ENCODE assay signal across 11 cellular contexts in genomic region chr6:145811741-145812140, GRCh38. TPM values are rescaled to one million over a fixed set of nuclear protein-coding genes. Genes with fewer than 3 reads are reported as not detected.
DNase-seq lines count a peak whose midpoint lies in the region; ATAC-seq and TF ChIP-seq lines count a peak whose summit lies in the region.
"Had no signal": no experiment of that assay in that cellular context is flagged by ENCODE, and none has a peak within 500 bp of the region (broad histone marks: within the 10 kb centered on the region; RNA-seq: fewer than 3 reads in every experiment).

No MANE protein-coding gene starts in this region.

- peak overlapping the region; percentile 85 for H3K4me2 ChIP-seq in GM23338
- H3K4me2 ChIP-seq in skeletal muscle satellite cell (ENCODE audit: low read length), result peak overlapping the region; percentile 94

- no peaks in the 10 kb centered on the region for H3K27me3 ChIP-seq in GM23338 (ENCODE audit: insufficient read depth)
- no peaks in the 10 kb centered on the region for H3K27me3 ChIP-seq in iPS-18a (ENCODE audit: control insufficient read depth, insufficient read depth, low read length)
- H3K27me3 ChIP-seq in skeletal muscle satellite cell (ENCODE audit: control insufficient read depth, insufficient read depth, low read length), result no peaks in the 10 kb centered on the region

- no peaks in the 10 kb centered on the region for H3K9me3 Mint-ChIP-seq in GM23338
- H3K9me3 Mint-ChIP-seq in WTC11, result no peaks in the 10 kb centered on the region
- H3K9me3 Mint-ChIP-seq: stimulated activated naive CD8-positive, alpha-beta T cell treated with anti-CD3 and anti-CD28 coated beads, Interleukin-15, Interleukin-2, amounts not matched to agents 100 ng/mL and 50 ng/mL, for 24 hours had no signal

- H3K27ac Mint-ChIP-seq in GM23338 (peak overlapping the region; percentile 33; the same call in 1 of the 2 replicates), WTC11 (no peak overlapping the region)
- H3K27ac Mint-ChIP-seq: activated CD8-positive, alpha-beta memory T cell treated with anti-CD3 and anti-CD28 coated beads, Interleukin-2, amount 10 ng/mL, durations not matched to agents 7 days and 5 days; stimulated activated naive CD8-positive, alpha-beta T cell treated with anti-CD3 and anti-CD28 coated beads, Interleukin-15, Interleukin-2, amounts not matched to agents 100 ng/mL and 50 ng/mL, for 24 hours; T-helper 17 cell had no signal

- H3K79me2 ChIP-seq in GM23338 (replicated peaks; ENCODE audit: insufficient read depth), result peaks cover 77% of the 10 kb centered on the region

- H3K27me3 Mint-ChIP-seq in GM23338 (ENCODE audit: insufficient read depth, low read depth, poor library complexity) (no peaks in the 10 kb centered on the region), WTC11 (ENCODE audit: low read depth) (no peaks in the 10 kb centered on the region)
- H3K27me3 Mint-ChIP-seq: activated CD8-positive, alpha-beta memory T cell treated with anti-CD3 and anti-CD28 coated beads, Interleukin-2, amount 10 ng/mL, durations not matched to agents 7 days and 5 days; stimulated activated naive CD8-positive, alpha-beta T cell treated with anti-CD3 and anti-CD28 coated beads, Interleukin-15, Interleukin-2, amounts not matched to agents 100 ng/mL and 50 ng/mL, for 24 hours; T-helper 17 cell had no signal

- DNase-seq in GM23338 (ENCODE audit: low spot score), result no peak
- no peak for DNase-seq in WTC11 (ENCODE audit: low spot score)
- no peak for DNase-seq in HuH-7 (ENCODE audit: low spot score)
- no peak for DNase-seq in NCI-H1092 treated with DMSO at 0.1 percent for 48 hours (lab: John Stamatoyannopoulos, UW)
- DNase-seq: activated CD8-positive, alpha-beta memory T cell treated with anti-CD3 and anti-CD28 coated beads, Interleukin-2, amount 10 ng/mL, durations not matched to agents 7 days and 5 days; activated gamma-delta T cell treated with Interleukin-2 at 50 U/mL for 16 hours; T-helper 17 cell had no signal

- peak overlapping the region; percentile 63; the same call in 1 of the 2 replicates for H3K4me3 ChIP-seq in GM23338
- H3K4me3 ChIP-seq in iPS-18a (ENCODE audit: low read length), result peak overlapping the region; percentile 100
- H3K4me3 ChIP-seq in skeletal muscle satellite cell (ENCODE audit: low read length), result peak overlapping the region; percentile 81

- no peaks in the 10 kb centered on the region for H3K36me3 ChIP-seq in GM23338 (ENCODE audit: insufficient read depth)
- H3K36me3 ChIP-seq in iPS-18a (ENCODE audit: control insufficient read depth, low read depth, low read length), result no peaks in the 10 kb centered on the region
- peaks cover 2% of the 10 kb centered on the region for H3K36me3 ChIP-seq in skeletal muscle satellite cell (ENCODE audit: insufficient read depth, low read length)

- peaks cover 8% of the 10 kb centered on the region for H3K36me3 Mint-ChIP-seq in GM23338 (ENCODE audit: low read depth)
- H3K36me3 Mint-ChIP-seq in WTC11, result no peaks in the 10 kb centered on the region; the same call in 1 of the 2 replicates

- POLR2A ChIA-PET in WTC11 (lab: Charles Lee), result no interaction called here

- CTCF ChIA-PET in WTC11 (lab: Charles Lee), result no interaction called here

- H3K9me3 ChIP-seq in iPS-18a (ENCODE audit: control insufficient read depth, low read depth, low read length) (no peaks in the 10 kb centered on the region), skeletal muscle satellite cell (replicated peaks; ENCODE audit: low read length) (no peaks in the 10 kb centered on the region)

- peak overlapping the region; percentile 63 for H3K4me3 Mint-ChIP-seq in GM23338
- H3K4me3 Mint-ChIP-seq in WTC11, result peak overlapping the region; percentile 83
- H3K4me3 Mint-ChIP-seq: activated CD8-positive, alpha-beta memory T cell treated with anti-CD3 and anti-CD28 coated beads, Interleukin-2, amount 10 ng/mL, durations not matched to agents 7 days and 5 days; stimulated activated naive CD8-positive, alpha-beta T cell treated with anti-CD3 and anti-CD28 coated beads, Interleukin-15, Interleukin-2, amounts not matched to agents 100 ng/mL and 50 ng/mL, for 24 hours; T-helper 17 cell had no signal

- no peak overlapping the region for H2AFZ ChIP-seq in GM23338

- no peak for TF ChIP-seq CTCF in GM23338 (conservative IDR thresholded peaks at IDR 0.05; ENCODE audit: low read depth in 2 of 2)
- TF ChIP-seq CTCF in WTC11 (IDR thresholded peaks at IDR 0.05), result no peak

- peaks cover 35% of the 10 kb centered on the region for H3K4me1 Mint-ChIP-seq in GM23338
- H3K4me1 Mint-ChIP-seq in WTC11, result peaks cover 44% of the 10 kb centered on the region

- H3K9ac ChIP-seq in iPS-18a (ENCODE audit: low read length) (peak overlapping the region; percentile 32), skeletal muscle satellite cell (ENCODE audit: low read depth, low read length) (no peak overlapping the region)

- H3K4me1 ChIP-seq in GM23338 (ENCODE audit: insufficient read depth) (peaks cover 33% of the 10 kb centered on the region), iPS-18a (ENCODE audit: control insufficient read depth, low read depth, low read length) (peaks cover 29% of the 10 kb centered on the region), skeletal muscle satellite cell (ENCODE audit: control insufficient read depth, insufficient read depth, low read length) (peaks cover 41% of the 10 kb centered on the region)

- ATAC-seq in GM23338 (no peak), WTC11 (no peak), GM21360 (IDR thresholded peaks at IDR 0.05; ENCODE audit: unreplicated experiment) (no peak)
- ATAC-seq: activated CD8-positive, alpha-beta memory T cell treated with anti-CD3 and anti-CD28 coated beads, Interleukin-2, amount 10 ng/mL, durations not matched to agents 7 days and 5 days; T-helper 17 cell had no signal

- peaks cover 21% of the 10 kb centered on the region; the same call in 1 of the 2 replicates for H4K20me1 ChIP-seq in GM23338 (replicated peaks; ENCODE audit: insufficient read depth)

- H3K27ac ChIP-seq in GM23338 (ENCODE audit: low read depth), result no peak overlapping the region
- no peak overlapping the region for H3K27ac ChIP-seq in iPS-18a (ENCODE audit: low read length)

- no peaks in the 10 kb centered on the region for H3K9me2 ChIP-seq in GM23338 (ENCODE audit: insufficient read depth)

- H3F3A ChIP-seq in GM23338 (replicated peaks; ENCODE audit: low read depth), result no peaks in the 10 kb centered on the region

TF ChIP-seq in GM23338, 12 proteins besides CTCF, POLR2A, EP300 and RAD21 (continues in another document):
- TF ChIP-seq POLR2AphosphoS5 (IDR thresholded peaks at IDR 0.05; ENCODE audit: low read depth), result no peak
- TF ChIP-seq REST (IDR thresholded peaks at IDR 0.05; ENCODE audit: unreplicated experiment), result no peak
- TF ChIP-seq ZNF331 (CRISPR knock-in tag; IDR thresholded peaks at IDR 0.05; ENCODE audit: low read depth), result no peak

TF ChIP-seq in WTC11, 78 proteins besides CTCF, POLR2A, EP300 and RAD21 (continues in another document):
- TF ChIP-seq HMGA2 (CRISPR knock-in tag; IDR thresholded peaks at IDR 0.05) (no peak), JAZF1 (CRISPR knock-in tag; IDR thresholded peaks at IDR 0.05) (no peak), PRDM15 (CRISPR knock-in tag; IDR thresholded peaks at IDR 0.05) (no peak), TEAD1 (CRISPR knock-in tag; IDR thresholded peaks at IDR 0.05) (no peak), FOXP4 (CRISPR knock-in tag; IDR thresholded peaks at IDR 0.05) (no peak), ATF3 (CRISPR knock-in tag; conservative IDR thresholded peaks at IDR 0.05) (no peak)

RNA-seq across cellular contexts. Expression of gene FBXO30, which starts 2.9 kb away (rescaled TPM):
- total RNA-seq in GM23338 (2014; rRNA removed; shearing (Covaris generic)), result 21.3 and 25.4 TPM in 2 replicates
- polyA plus RNA-seq in GM23338 (2016; fragmentation: Nextera tagmentation; extraction: Ambion mirVana), result 6.5 and 6.7 TPM in 2 replicates
- 11.7 to 11.8 TPM (median 11.8 TPM) in 3 replicates for total RNA-seq in WTC11 (2021)
- total RNA-seq in skeletal muscle satellite cell (2012; rRNA removed), result 9.4 and 11.2 TPM in 2 replicates
